In genomic region chr1:160579216-160579701, GRCh38 we compare ENCODE assay signal across 12 cellular contexts. TPM values are rescaled to one million over a fixed set of nuclear protein-coding genes. Genes with fewer than 3 reads are reported as not detected.
A peak's percentile ranks its signal among the peaks of the same experiment; 100 is the strongest.
DNase-seq lines count a peak whose midpoint lies in the region; ATAC-seq and TF ChIP-seq lines count a peak whose summit lies in the region.
"Had no signal": no experiment of that assay in that cellular context is flagged by ENCODE, and none has a peak within 500 bp of the region (broad histone marks: within the 10 kb centered on the region; RNA-seq: fewer than 3 reads in every experiment).

TSS of gene CD84 (minus strand) at chr1:160579496. CDS start at chr1:160579437, 59 bp downstream.

- no peak for TF ChIP-seq POLR2A in testis (IDR thresholded peaks at IDR 0.05)

- H3K27ac ChIP-seq in MM.1S (ENCODE audit: low read length) (no peak within 1 kb of the TSS), testis (peak within 1 kb of the TSS in 1 of 2 donors; percentile 45)

- H3K27me3 Mint-ChIP-seq in activated naive CD8-positive, alpha-beta T cell treated with anti-CD3 and anti-CD28 coated beads, Interleukin-2, amount 10 ng/mL, durations not matched to agents 7 days and 5 days: no peaks in the 10 kb centered on the region

- H3K9me3 ChIP-seq in MM.1S (replicated peaks; ENCODE audit: insufficient read depth, low read length) (no peaks in the 10 kb centered on the region), testis (no peaks in the 10 kb centered on the region)

- H3K9ac ChIP-seq in MM.1S (ENCODE audit: low read length): no peak within 1 kb of the TSS

- H3F3A ChIP-seq in MM.1S (ENCODE audit: insufficient read depth, low read length): no peaks in the 10 kb centered on the region

- WGBS in testis, 2 donors: 46 to 52% methylated on average over 3 of the region's 3 CpGs

- peak within 1 kb of the TSS; percentile 91 for H3K4me3 Mint-ChIP-seq in activated naive CD8-positive, alpha-beta T cell treated with anti-CD3 and anti-CD28 coated beads, Interleukin-2, amount 10 ng/mL, durations not matched to agents 7 days and 5 days
- H3K4me3 Mint-ChIP-seq: WTC11 had no signal

- peaks cover 52% of the 10 kb centered on the region for H3K4me1 Mint-ChIP-seq in activated naive CD8-positive, alpha-beta T cell treated with anti-CD3 and anti-CD28 coated beads, Interleukin-2, amount 10 ng/mL, durations not matched to agents 7 days and 5 days
- H3K4me1 Mint-ChIP-seq: WTC11 had no signal

- POLR2A ChIA-PET in activated naive CD8-positive, alpha-beta T cell treated with anti-CD3 and anti-CD28 coated beads, Interleukin-2, amount 10 ng/mL, durations not matched to agents 7 days and 5 days (lab: Charles Lee): interaction anchor here (0.9 to 2.7 kb wide), 4 partner anchors 11 to 39 kb away, joined by 3 to 14 read pairs (median 6); no protein-coding TSS in a partner anchor

- H4K20me1 ChIP-seq in MM.1S (ENCODE audit: insufficient read depth, low read length): no peaks in the 10 kb centered on the region

- DNase-seq in GM12864 (ENCODE audit: low read depth): no peak
- DNase-seq in MM.1S: no peak
- DNase-seq in activated naive CD8-positive, alpha-beta T cell treated with anti-CD3 and anti-CD28 coated beads, Interleukin-2, amount 10 ng/mL, durations not matched to agents 7 days and 5 days: no peak
- DNase-seq in omental fat pad (ENCODE audit: low spot score): no peak
- no peak for DNase-seq in testis
- DNase-seq in GM03348 (ENCODE audit: low spot score): no peak
- DNase-seq: dermis blood vessel endothelial cell; NCI-H187 treated with DMSO at 0.1 percent for 48 hours; stimulated activated CD4-positive, alpha-beta T cell treated with anti-CD3 and anti-CD28 coated beads, Interleukin-4, amount 100 ng/mL, for 24 hours had no signal

- peak within 1 kb of the TSS; percentile 96 for H3K27ac Mint-ChIP-seq in activated naive CD8-positive, alpha-beta T cell treated with anti-CD3 and anti-CD28 coated beads, Interleukin-2, amount 10 ng/mL, durations not matched to agents 7 days and 5 days
- H3K27ac Mint-ChIP-seq: WTC11 had no signal

- ATAC-seq in activated naive CD8-positive, alpha-beta T cell treated with anti-CD3 and anti-CD28 coated beads, Interleukin-2, amount 10 ng/mL, durations not matched to agents 7 days and 5 days (ENCODE audit: low read depth): peak; percentile 21
- no peak for ATAC-seq in omental fat pad (ENCODE audit: low FRiP score)
- ATAC-seq in GM19324 (IDR thresholded peaks at IDR 0.05; ENCODE audit: low FRiP score, unreplicated experiment): no peak
- ATAC-seq in GM18873 (IDR thresholded peaks at IDR 0.05; ENCODE audit: low FRiP score, unreplicated experiment): no peak
- ATAC-seq: WTC11 had no signal

- no peaks in the 10 kb centered on the region for H3K36me3 ChIP-seq in MM.1S (replicated peaks; ENCODE audit: insufficient read depth, low read length)
- no peaks in the 10 kb centered on the region for H3K36me3 ChIP-seq in testis (ENCODE audit: low read depth, missing control alignments)

- TF ChIP-seq CTCF in GM12864 (IDR thresholded peaks at IDR 0.05; ENCODE audit: low read depth, low read length, missing control alignments) (no peak), MM.1S (IDR thresholded peaks at IDR 0.05; ENCODE audit: low read length) (no peak), omental fat pad (IDR thresholded peaks at IDR 0.05) (no peak), testis (IDR thresholded peaks at IDR 0.05) (no peak)

- H3K4me3 ChIP-seq in GM12864 (ENCODE audit: low read depth, low read length) (peak within 1 kb of the TSS; percentile 25), MM.1S (ENCODE audit: low read length) (no peak within 1 kb of the TSS), testis (no peak within 1 kb of the TSS)

- H3K36me3 Mint-ChIP-seq in activated naive CD8-positive, alpha-beta T cell treated with anti-CD3 and anti-CD28 coated beads, Interleukin-2, amount 10 ng/mL, durations not matched to agents 7 days and 5 days: peaks cover 18% of the 10 kb centered on the region
- H3K36me3 Mint-ChIP-seq: WTC11 had no signal

- H3K27me3 ChIP-seq in MM.1S (replicated peaks; ENCODE audit: insufficient read depth, low read length) (no peaks in the 10 kb centered on the region), testis (no peaks in the 10 kb centered on the region)

- H3K4me1 ChIP-seq in MM.1S (ENCODE audit: low read length): no peaks in the 10 kb centered on the region
- no peaks in the 10 kb centered on the region for H3K4me1 ChIP-seq in testis

- H3K9me3 Mint-ChIP-seq in activated naive CD8-positive, alpha-beta T cell treated with anti-CD3 and anti-CD28 coated beads, Interleukin-2, amount 10 ng/mL, durations not matched to agents 7 days and 5 days: peaks cover 6% of the 10 kb centered on the region

- intact Hi-C loops in testis (cut with DNase I; ENCODE audit: low total_unique reads): no loop called here

- no peak within 1 kb of the TSS for H2AFZ ChIP-seq in MM.1S (ENCODE audit: low read length)

- H3K9me2 ChIP-seq in MM.1S (replicated peaks; ENCODE audit: insufficient read depth, low read length): no peaks in the 10 kb centered on the region

- no peaks in the 10 kb centered on the region for H3K79me2 ChIP-seq in MM.1S (ENCODE audit: low read length)

- H3K4me2 ChIP-seq in MM.1S (ENCODE audit: low read depth, low read length): 0 out of 2 replicates have a peak within 1 kb of the TSS, but pooled peaks have one; percentile 0

RNA-seq across cellular contexts. Expression of gene CD84, which starts in this region (rescaled TPM):
- 10 to 100 TPM; 58.5 to 66.8 TPM for total RNA-seq in activated naive CD8-positive, alpha-beta T cell treated with anti-CD3 and anti-CD28 coated beads, Interleukin-2, amount 10 ng/mL, durations not matched to agents 7 days and 5 days
- total RNA-seq in omental fat pad (10 to 100 TPM; 10.6 to 33.4 (median 13.8) TPM), testis (1 to 10 TPM; 6.4 to 6.9 TPM)
- polyA plus RNA-seq in testis (ENCODE audit: insufficient read depth, low read depth, low replicate concordance): 7.7 TPM
- total RNA-seq: dermis blood vessel endothelial cell had no signal
